ENCODE assay signal across 9 cellular contexts in genomic region chr16:8863594-8864424, GRCh38. TPM values are rescaled to one million over a fixed set of nuclear protein-coding genes. Genes with fewer than 3 reads are reported as not detected.
DNase-seq lines count a peak whose midpoint lies in the region; ATAC-seq and TF ChIP-seq lines count a peak whose summit lies in the region.
"Had no signal": no experiment of that assay in that cellular context is flagged by ENCODE, and none has a peak within 500 bp of the region (broad histone marks: within the 10 kb centered on the region; RNA-seq: fewer than 3 reads in every experiment).

No MANE protein-coding gene starts in this region.

- H3K27ac ChIP-seq in CD4-positive, alpha-beta T cell (ENCODE audit: low read depth, low read length) = no peak overlapping the region
- H3K27ac ChIP-seq in Karpas-422 (ENCODE audit: low read length) (no peak overlapping the region), duodenal mucosa (ENCODE audit: low read depth, low read length) (peak overlapping the region; percentile 44)
- H3K27ac ChIP-seq: suprapubic skin had no signal

- H3K4me1 ChIP-seq in Karpas-422 (ENCODE audit: low read length) = peaks cover 48% of the 10 kb centered on the region
- peaks cover 50 to 55% of the 10 kb centered on the region in 2 donors for H3K4me1 ChIP-seq in duodenal mucosa (ENCODE audit: control insufficient read depth in 1 of 2, insufficient read depth in 2 of 2, low read length in 2 of 2)

- no peak for TF ChIP-seq CTCF in CD4-positive, alpha-beta T cell (IDR thresholded peaks at IDR 0.05)

- intact Hi-C loops in CD4-positive, alpha-beta T cell (cut with DNase I, micrococcal nuclease) = loop anchor here in 1 of 2 experiments (10.0 kb wide), 1 partner anchor 1881 kb away; the partner anchor contains the start of gene NUBP1

- no peak for DNase-seq in CD4-positive, alpha-beta T cell
- peak; percentile 67 for DNase-seq in Karpas-422
- peak; percentile 90 for DNase-seq in mucosa of gallbladder (ENCODE audit: low spot score)
- no peak for DNase-seq in stimulated activated CD8-positive, alpha-beta memory T cell treated with anti-CD3 and anti-CD28 coated beads, Interleukin-4, amount 100 ng/mL, for 48 hours
- DNase-seq in CD1c-positive myeloid dendritic cell (ENCODE audit: extremely low spot score) = no peak
- DNase-seq in iPS-NIHi7 (ENCODE audit: extremely low spot score) = no peak

- peaks cover 36% of the 10 kb centered on the region for H3K4me1 Mint-ChIP-seq in CD4-positive, alpha-beta T cell (ENCODE audit: low read depth)

- H3K27ac Mint-ChIP-seq in CD4-positive, alpha-beta T cell = peak overlapping the region; percentile 40

- H3K9me2 ChIP-seq in Karpas-422 (replicated peaks; ENCODE audit: insufficient read depth, low read length) = no peaks in the 10 kb centered on the region

- H3K27me3 ChIP-seq in CD4-positive, alpha-beta T cell (ENCODE audit: control insufficient read depth, insufficient read depth, low read length) = no peaks in the 10 kb centered on the region
- H3K27me3 ChIP-seq in Karpas-422 (ENCODE audit: low read length) = no peaks in the 10 kb centered on the region
- no peaks in the 10 kb centered on the region for H3K27me3 ChIP-seq in duodenal mucosa (ENCODE audit: control insufficient read depth in 1 of 2, insufficient read depth in 2 of 2, low read length in 2 of 2)
- H3K27me3 ChIP-seq: suprapubic skin had no signal

- no peaks in the 10 kb centered on the region for H3K27me3 Mint-ChIP-seq in CD4-positive, alpha-beta T cell

- peaks cover 23% of the 10 kb centered on the region for H4K20me1 ChIP-seq in Karpas-422 (ENCODE audit: insufficient read depth, low read depth, low read length)

- POLR2A ChIA-PET in CD4-positive, alpha-beta T cell (lab: Charles Lee) = interaction anchor here (1.2 kb wide), 1 partner anchor 12 kb away, joined by 3 read pairs; no protein-coding TSS in a partner anchor

- no peak for ATAC-seq in CD4-positive, alpha-beta T cell (ENCODE audit: poor library complexity)
- ATAC-seq in HG03442 (IDR thresholded peaks at IDR 0.05; ENCODE audit: unreplicated experiment) = no peak

- H3K9me3 Mint-ChIP-seq in CD4-positive, alpha-beta T cell = no peaks in the 10 kb centered on the region

- peaks cover 12% of the 10 kb centered on the region for H3K36me3 Mint-ChIP-seq in CD4-positive, alpha-beta T cell (ENCODE audit: low read depth)

- H3K79me2 ChIP-seq in Karpas-422 (ENCODE audit: low read length) = peaks cover 77% of the 10 kb centered on the region

- H3K4me3 ChIP-seq in Karpas-422 (ENCODE audit: low read length) (no peak overlapping the region), duodenal mucosa (ENCODE audit: low read depth in 1 of 2, low read length in 2 of 2) (peak overlapping the region; percentile 24 to 46)
- H3K4me3 ChIP-seq: suprapubic skin had no signal

- CTCF ChIA-PET in CD4-positive, alpha-beta T cell (lab: Charles Lee) = no interaction called here

- H3K36me3 ChIP-seq in Karpas-422 (ENCODE audit: insufficient read depth, low read length) (0 out of 2 replicates have a peak, but pooled peaks cover 7% of the 10 kb centered on the region), duodenal mucosa (ENCODE audit: control insufficient read depth in 1 of 2, insufficient read depth in 2 of 2, low read length in 2 of 2) (peaks cover 0 to 11% of the 10 kb centered on the region in 2 donors)

- H3K9ac ChIP-seq in Karpas-422 (ENCODE audit: low read length) (no peak overlapping the region), duodenal mucosa (ENCODE audit: low read depth in 1 of 2, low read length in 2 of 2) (peak overlapping the region in 1 of 2 donors; percentile 32)

- no peak overlapping the region for H3K4me2 ChIP-seq in Karpas-422 (ENCODE audit: low read depth, low read length, poor library complexity, severe bottlenecking)

- H3K4me3 Mint-ChIP-seq in CD4-positive, alpha-beta T cell = peak overlapping the region; percentile 30

- no peak overlapping the region for H2AFZ ChIP-seq in Karpas-422 (ENCODE audit: low read length)

- no peaks in the 10 kb centered on the region for H3K9me3 ChIP-seq in CD4-positive, alpha-beta T cell (ENCODE audit: control insufficient read depth, low read length)
- H3K9me3 ChIP-seq in Karpas-422 (ENCODE audit: low read length) = no peaks in the 10 kb centered on the region
- H3K9me3 ChIP-seq in duodenal mucosa (ENCODE audit: control insufficient read depth in 1 of 2, low read length in 2 of 2) = no peaks in the 10 kb centered on the region
- H3K9me3 ChIP-seq: suprapubic skin had no signal

RNA-seq across cellular contexts. Expression of gene CARHSP1, which starts 5.0 kb away (rescaled TPM):
- 10 to 100 TPM; 25.5 to 27.8 TPM for total RNA-seq in CD4-positive, alpha-beta T cell
- total RNA-seq in Karpas-422 (2014; rRNA removed; shearing (Covaris generic); ENCODE audit: low replicate concordance) = 48.3 and 64.4 TPM in 2 replicates
- total RNA-seq in mucosa of gallbladder = 68.8 TPM

RNA-seq across cellular contexts. Expression of gene LITAFD, which starts 18.3 kb away (rescaled TPM):
- under 1 TPM in 1 of 2 experiments, not detected in 1; 0.60 TPM for total RNA-seq in CD4-positive, alpha-beta T cell
- 0.45 TPM in 1 of 2 replicates, not detected in the other for total RNA-seq in Karpas-422 (2014; rRNA removed; shearing (Covaris generic); ENCODE audit: low replicate concordance)
- not detected for total RNA-seq in mucosa of gallbladder
- total RNA-seq: suprapubic skin had no signal

Comparison
In these comparisons a context has a peak if more than half of its experiments do, and no peak if none do; other contexts are left out.
1. DNase-seq: peak in Karpas-422 (single experiment) and mucosa of gallbladder (single experiment); none in CD4-positive, alpha-beta T cell (0 of 10), stimulated activated CD8-positive, alpha-beta memory T cell treated with anti-CD3 and anti-CD28 coated beads, Interleukin-4, amount 100 ng/mL, for 48 hours (single experiment), CD1c-positive myeloid dendritic cell (single experiment) and iPS-NIHi7 (single experiment).